19 cellular contexts compared by ENCODE assay signal in the genomic region with DNA sequence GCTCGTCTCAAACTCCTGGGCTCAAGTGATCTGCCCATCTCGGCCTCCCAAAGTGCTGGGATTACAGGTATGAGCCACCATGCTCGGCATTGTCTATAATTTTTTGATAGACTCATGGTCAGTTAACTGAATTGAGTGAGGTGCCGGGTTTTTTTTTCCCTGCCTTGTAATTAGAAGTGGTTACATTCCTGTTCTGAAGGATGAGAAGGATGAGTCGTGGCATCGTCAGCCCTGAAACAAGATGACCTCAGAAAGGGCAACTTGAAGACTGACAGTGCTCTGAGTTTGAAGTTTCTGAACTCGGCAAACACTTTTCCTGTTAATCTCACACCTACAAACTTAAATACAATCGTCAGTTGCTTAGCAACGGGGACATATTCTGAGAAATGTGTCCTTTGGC.
DNase-seq lines count a peak whose midpoint lies in the region; ATAC-seq and TF ChIP-seq lines count a peak whose summit lies in the region.
"Had no signal": no experiment of that assay in that cellular context is flagged by ENCODE, and none has a peak within 500 bp of the region (broad histone marks: within the 10 kb centered on the region; RNA-seq: fewer than 3 reads in every experiment).

No MANE protein-coding gene starts in this region.

- POLR2A ChIA-PET in IMR-90 (lab: Charles Lee; ENCODE audit: unreplicated experiment) = no interaction called here

- H3K9me3 ChIP-seq in IMR-90 (ENCODE audit: control insufficient read depth, insufficient read depth, low read length) (no peaks in the 10 kb centered on the region), RWPE2 (ENCODE audit: severe bottlenecking) (no peaks in the 10 kb centered on the region)
- H3K9me3 ChIP-seq: A549, SK-N-SH had no signal

- no peak overlapping the region for H3K23ac ChIP-seq in IMR-90 (ENCODE audit: low read depth, low read length)

- H3K36me3 ChIP-seq in IMR-90 (ENCODE audit: control insufficient read depth, insufficient read depth, low read length) (peaks cover 2% of the 10 kb centered on the region; the same call in 1 of the 2 replicates), RWPE2 (ENCODE audit: low read depth) (no peaks in the 10 kb centered on the region)

- no peak overlapping the region for H3K4me3 ChIP-seq in IMR-90 (ENCODE audit: insufficient read depth, low read depth, low read length)
- H3K4me3 ChIP-seq in RWPE2 (ENCODE audit: severe bottlenecking) = no peak overlapping the region
- H3K4me3 ChIP-seq: A549 had no signal

- H3K4me1 ChIP-seq in IMR-90 (ENCODE audit: control insufficient read depth, insufficient read depth, low read length) (peaks cover 3% of the 10 kb centered on the region), RWPE2 (ENCODE audit: insufficient read depth, poor library complexity, severe bottlenecking) (no peaks in the 10 kb centered on the region)

- no peak overlapping the region for H2BK15ac ChIP-seq in IMR-90 (ENCODE audit: low read depth, low read length)

- no peak overlapping the region for H2AK5ac ChIP-seq in IMR-90 (ENCODE audit: low read depth, low read length)

- TF ChIP-seq POLR2A in IMR-90 (IDR thresholded peaks at IDR 0.05; ENCODE audit: low read depth, low read length) = no peak

- H2BK5ac ChIP-seq in IMR-90 (ENCODE audit: low read depth, low read length, poor library complexity, severe bottlenecking) = no peak overlapping the region

- WGBS in IMR-90 (ENCODE audit: extremely low coverage in 2 of 2, insufficient read length in 1 of 2), 2 experiments = 80% methylated on average over 2 of the region's 9 CpGs; no CpG with 5 or more reads in 1 of the 2 experiments

- no peaks in the 10 kb centered on the region for H3K9me1 ChIP-seq in IMR-90 (ENCODE audit: insufficient read depth, low read length)

- H3K56ac ChIP-seq in IMR-90 (ENCODE audit: extremely low read depth, insufficient read depth, low read length) = no peak overlapping the region

- no peaks in the 10 kb centered on the region; the same call in 1 of the 2 replicates for H4K20me1 ChIP-seq in IMR-90 (ENCODE audit: insufficient read depth, low read length)

- TF ChIP-seq RAD21 in IMR-90 (IDR thresholded peaks at IDR 0.05; ENCODE audit: low read length) = no peak

- no peak overlapping the region for H3K4ac ChIP-seq in IMR-90 (ENCODE audit: low read depth, low read length)

- ATAC-seq in IMR-90 (ENCODE audit: low read depth) (peak; percentile 67; the same call in 1 of the 2 replicates), RWPE2 (ENCODE audit: low read depth) (peak; percentile 60; the same call in 2 of the 3 replicates), HG03095 (IDR thresholded peaks at IDR 0.05; ENCODE audit: unreplicated experiment) (no peak), left ventricle myocardium superior (no peak), SK-N-SH treated with all-trans-retinoic acid at 6 μM for 48 hours (no peak)
- ATAC-seq: A549 had no signal

- H3K14ac ChIP-seq in IMR-90 (replicated peaks; ENCODE audit: low read depth, low read length) = no peak overlapping the region

- CTCF ChIA-PET in IMR-90 (lab: Yijun Ruan, JAX) = no interaction called here

- no peak overlapping the region for H2BK20ac ChIP-seq in IMR-90 (ENCODE audit: low read depth, low read length)

- DNase-seq in ACHN = peak; percentile 48
- DNase-seq in IMR-90 = peak; percentile 58
- no peak for DNase-seq in RWPE2 (ENCODE audit: low spot score)
- DNase-seq in islet precursor cell = peak; percentile 72
- no peak for DNase-seq in left ventricle myocardium superior
- DNase-seq in activated CD4-positive, alpha-beta T cell treated with anti-CD3 and anti-CD28 coated beads, Interleukin-2, amount 50 U/mL, for 48 hours = no peak
- DNase-seq: AML-193, GOT3, HFFc6, NCI-H1436 treated with DMSO at 0.1 percent for 48 hours, NCI-H2081 treated with DMSO at 0.1 percent for 48 hours, NCI-H2227 treated with DMSO at 0.1 percent for 48 hours, NCI-H526, OCI-M1, Right ventricle myocardium superior, SK-N-SH had no signal

- no peak overlapping the region for H3K4me2 ChIP-seq in IMR-90 (ENCODE audit: low read depth, low read length)
- H3K4me2 ChIP-seq: A549, SK-N-SH had no signal

- no peak overlapping the region for H3K18ac ChIP-seq in IMR-90 (ENCODE audit: low read depth, low read length)

- H3K27ac ChIP-seq in IMR-90 (ENCODE audit: insufficient read depth, low read length) = no peak overlapping the region
- H3K27ac ChIP-seq in RWPE2 (ENCODE audit: poor library complexity, severe bottlenecking) = no peak overlapping the region
- H3K27ac ChIP-seq: A549 had no signal

- BruUV-seq in IMR-90 (replicated peaks; lab: Mats Ljungman, UMichigan) = no TSS peak

- TF ChIP-seq CTCF in IMR-90 (conservative IDR thresholded peaks at IDR 0.05; ENCODE audit: low read depth, low read length) = no peak
- no peak for TF ChIP-seq CTCF in RWPE2 (IDR thresholded peaks at IDR 0.05; ENCODE audit: poor library complexity, severe bottlenecking)

- H4K5ac ChIP-seq in IMR-90 (ENCODE audit: low read depth, low read length) = no peak overlapping the region

- no peak overlapping the region for H4K91ac ChIP-seq in IMR-90 (ENCODE audit: insufficient read depth, low read depth, low read length)

- in situ Hi-C loops in ACHN (cut with HindIII; ENCODE audit: low pct_ligation_motif_present, low pct_unique_long_range_greater_than_20kb, low sequenced_read_pairs) (no loop called here), IMR-90 (cut with MboI; ENCODE audit: low sequenced_read_pairs) (no loop called here)

- no peak overlapping the region for H3K9ac ChIP-seq in IMR-90 (ENCODE audit: low read depth, low read length)
- H3K9ac ChIP-seq: SK-N-SH had no signal

- no peak overlapping the region for H4K8ac ChIP-seq in IMR-90 (ENCODE audit: low read depth in 2 of 2, low read length in 2 of 2)

- dilution Hi-C loops in IMR-90 (cut with HindIII; ENCODE audit: low sequenced_read_pairs, unreplicated experiment) = no loop called here

- peaks cover 7% of the 10 kb centered on the region; the same call in 1 of the 2 replicates for H3K27me3 ChIP-seq in IMR-90 (ENCODE audit: control insufficient read depth, insufficient read depth, low read length)
- H3K27me3 ChIP-seq in RWPE2 (ENCODE audit: insufficient read depth, poor library complexity, severe bottlenecking) = peaks cover 35% of the 10 kb centered on the region

- H2BK120ac ChIP-seq in IMR-90 (ENCODE audit: low read depth, low read length) = no peak overlapping the region

- no peak overlapping the region for H2AK9ac ChIP-seq in IMR-90 (replicated peaks; ENCODE audit: low read depth, low read length, poor library complexity)

- no peak overlapping the region for H2AFZ ChIP-seq in IMR-90 (replicated peaks; ENCODE audit: low read length, poor library complexity)

- H3K79me1 ChIP-seq in IMR-90 (ENCODE audit: low read depth in 1 of 2, low read length in 2 of 2) = no peaks in the 10 kb centered on the region

- intact Hi-C loops in IMR-90 (cut with micrococcal nuclease) (no loop called here), left ventricle myocardium superior (cut with micrococcal nuclease) (no loop called here)

TF ChIP-seq in IMR-90, 13 proteins besides CTCF, POLR2A, EP300 and RAD21 (continues in another document):
- TF ChIP-seq CEBPB (IDR thresholded peaks at IDR 0.05; ENCODE audit: low read depth, low read length) = no peak
- no peak for TF ChIP-seq BHLHE40 (IDR thresholded peaks at IDR 0.05; ENCODE audit: low read depth, low read length)
- TF ChIP-seq RCOR1 (IDR thresholded peaks at IDR 0.05; ENCODE audit: insufficient replicate concordance, low read length) = no peak
- TF ChIP-seq, protein P1, sequence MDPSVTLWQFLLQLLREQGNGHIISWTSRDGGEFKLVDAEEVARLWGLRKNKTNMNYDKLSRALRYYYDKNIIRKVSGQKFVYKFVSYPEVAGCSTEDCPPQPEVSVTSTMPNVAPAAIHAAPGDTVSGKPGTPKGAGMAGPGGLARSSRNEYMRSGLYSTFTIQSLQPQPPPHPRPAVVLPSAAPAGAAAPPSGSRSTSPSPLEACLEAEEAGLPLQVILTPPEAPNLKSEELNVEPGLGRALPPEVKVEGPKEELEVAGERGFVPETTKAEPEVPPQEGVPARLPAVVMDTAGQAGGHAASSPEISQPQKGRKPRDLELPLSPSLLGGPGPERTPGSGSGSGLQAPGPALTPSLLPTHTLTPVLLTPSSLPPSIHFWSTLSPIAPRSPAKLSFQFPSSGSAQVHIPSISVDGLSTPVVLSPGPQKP (IDR thresholded peaks at IDR 0.05; ENCODE audit: borderline replicate concordance, low read depth, low read length) = no peak
- no peak for TF ChIP-seq FOS (IDR thresholded peaks at IDR 0.05; ENCODE audit: low read depth, low read length)
- no peak for TF ChIP-seq MAFK (IDR thresholded peaks at IDR 0.05; ENCODE audit: low read depth, low read length)
- no peak for TF ChIP-seq CHD1 (IDR thresholded peaks at IDR 0.05; ENCODE audit: low read depth, low read length)
- no peak for TF ChIP-seq MAZ (IDR thresholded peaks at IDR 0.05; ENCODE audit: borderline replicate concordance, low read depth, low read length)
- TF ChIP-seq NFE2L2 (IDR thresholded peaks at IDR 0.05; ENCODE audit: low read depth, low read length) = no peak
- no peak for TF ChIP-seq RFX5 (IDR thresholded peaks at IDR 0.05; ENCODE audit: low read depth, low read length)

TF ChIP-seq in SK-N-SH treated with all-trans-retinoic acid at 6 μM for 48 hours, 23 proteins besides CTCF, POLR2A, EP300 and RAD21 (continues in another document):
- TF ChIP-seq ARNTL (CRISPR knock-in tag; IDR thresholded peaks at IDR 0.05; ENCODE audit: borderline replicate concordance, low read depth) (no peak), SNAI2 (CRISPR knock-in tag; IDR thresholded peaks at IDR 0.05) (no peak), PPARA (CRISPR knock-in tag; IDR thresholded peaks at IDR 0.05; ENCODE audit: borderline replicate concordance) (no peak), ZNF565 (CRISPR knock-in tag; conservative IDR thresholded peaks at IDR 0.05; ENCODE audit: low read depth) (no peak), ZFP3 (CRISPR knock-in tag; IDR thresholded peaks at IDR 0.05) (no peak), RARB (CRISPR knock-in tag; IDR thresholded peaks at IDR 0.05) (no peak), ZNF8 (CRISPR knock-in tag; IDR thresholded peaks at IDR 0.05) (no peak), TOX (CRISPR knock-in tag; IDR thresholded peaks at IDR 0.05; ENCODE audit: borderline replicate concordance) (no peak), ISL1 (CRISPR knock-in tag; IDR thresholded peaks at IDR 0.05) (no peak)
- TF ChIP-seq, protein P2, sequence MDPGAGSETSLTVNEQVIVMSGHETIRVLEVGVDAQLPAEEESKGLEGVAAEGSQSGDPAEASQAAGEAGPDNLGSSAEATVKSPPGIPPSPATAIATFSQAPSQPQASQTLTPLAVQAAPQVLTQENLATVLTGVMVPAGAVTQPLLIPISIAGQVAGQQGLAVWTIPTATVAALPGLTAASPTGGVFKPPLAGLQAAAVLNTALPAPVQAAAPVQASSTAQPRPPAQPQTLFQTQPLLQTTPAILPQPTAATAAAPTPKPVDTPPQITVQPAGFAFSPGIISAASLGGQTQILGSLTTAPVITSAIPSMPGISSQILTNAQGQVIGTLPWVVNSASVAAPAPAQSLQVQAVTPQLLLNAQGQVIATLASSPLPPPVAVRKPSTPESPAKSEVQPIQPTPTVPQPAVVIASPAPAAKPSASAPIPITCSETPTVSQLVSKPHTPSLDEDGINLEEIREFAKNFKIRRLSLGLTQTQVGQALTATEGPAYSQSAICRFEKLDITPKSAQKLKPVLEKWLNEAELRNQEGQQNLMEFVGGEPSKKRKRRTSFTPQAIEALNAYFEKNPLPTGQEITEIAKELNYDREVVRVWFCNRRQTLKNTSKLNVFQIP (CRISPR knock-in tag; IDR thresholded peaks at IDR 0.05; ENCODE audit: borderline replicate concordance, low read depth) = no peak

Comparison
In these comparisons a context has a peak if more than half of its experiments do, and no peak if none do; other contexts are left out.
1. DNase-seq: peak in ACHN (single experiment), IMR-90 (single experiment) and islet precursor cell (single experiment); none in RWPE2 (single experiment), left ventricle myocardium superior (single experiment) and activated CD4-positive, alpha-beta T cell treated with anti-CD3 and anti-CD28 coated beads, Interleukin-2, amount 50 U/mL, for 48 hours (0 of 2).
2. ATAC-seq: peak in IMR-90 (single experiment) and RWPE2 (single experiment); none in HG03095 (single experiment), left ventricle myocardium superior (single experiment) and SK-N-SH treated with all-trans-retinoic acid at 6 μM for 48 hours (single experiment).